Comparison of ENCODE assay signal across 10 cellular contexts in genomic region chr9:70409800-70410199, GRCh38. TPM values are rescaled to one million over a fixed set of nuclear protein-coding genes. Genes with fewer than 3 reads are reported as not detected.
DNase-seq lines count a peak whose midpoint lies in the region; ATAC-seq and TF ChIP-seq lines count a peak whose summit lies in the region.
"Had no signal": no experiment of that assay in that cellular context is flagged by ENCODE, and none has a peak within 500 bp of the region (broad histone marks: within the 10 kb centered on the region; RNA-seq: fewer than 3 reads in every experiment).

No MANE protein-coding gene starts in this region.

- no peak for TF ChIP-seq CTCF in AG10803 (conservative IDR thresholded peaks at IDR 0.05; ENCODE audit: low read length)
- no peak for TF ChIP-seq CTCF in RWPE2 (IDR thresholded peaks at IDR 0.05; ENCODE audit: poor library complexity, severe bottlenecking)
- TF ChIP-seq CTCF in dorsolateral prefrontal cortex (IDR thresholded peaks at IDR 0.05 in 54 of 56, conservative IDR thresholded peaks at IDR 0.05 in 2 of 56; ENCODE audit: low read depth in 1 of 56, partially characterized antibody in 56 of 56): no peak
- no peak for TF ChIP-seq CTCF in osteocyte (IDR thresholded peaks at IDR 0.05)

- peak overlapping the region; percentile 99 for H3K4me3 ChIP-seq in AG10803 (ENCODE audit: low read length)
- no peak overlapping the region for H3K4me3 ChIP-seq in RWPE2 (ENCODE audit: severe bottlenecking)
- peak overlapping the region; percentile 62 to 99 (median 93) for H3K4me3 ChIP-seq in dorsolateral prefrontal cortex

- H3K36me3 ChIP-seq in RWPE2 (ENCODE audit: low read depth): peaks cover 19% of the 10 kb centered on the region

- H3K27ac Mint-ChIP-seq in osteocyte (ENCODE audit: unreplicated experiment): peak overlapping the region; percentile 99
- H3K27ac Mint-ChIP-seq: mesothelial cell of epicardium had no signal

- H3K9me3 ChIP-seq in RWPE2 (ENCODE audit: severe bottlenecking): no peaks in the 10 kb centered on the region

- H3K27me3 Mint-ChIP-seq in osteocyte (ENCODE audit: unreplicated experiment): no peaks in the 10 kb centered on the region

- peak overlapping the region; percentile 98 for H3K4me3 Mint-ChIP-seq in osteocyte (ENCODE audit: unreplicated experiment)
- H3K4me3 Mint-ChIP-seq: mesothelial cell of epicardium had no signal

- no peaks in the 10 kb centered on the region for H3K9me3 Mint-ChIP-seq in osteocyte (ENCODE audit: unreplicated experiment)
- H3K9me3 Mint-ChIP-seq: mesothelial cell of epicardium had no signal

- H3K27ac ChIP-seq in RWPE2 (ENCODE audit: poor library complexity, severe bottlenecking): peak overlapping the region; percentile 88
- H3K27ac ChIP-seq in dorsolateral prefrontal cortex: peak overlapping the region in 52 of 59 donors; percentile 0 to 100 (median 99)

- H3K4me1 ChIP-seq in RWPE2 (ENCODE audit: insufficient read depth, poor library complexity, severe bottlenecking): peaks cover 22% of the 10 kb centered on the region

- H3K36me3 Mint-ChIP-seq in osteocyte (ENCODE audit: unreplicated experiment): peaks cover 24% of the 10 kb centered on the region
- H3K36me3 Mint-ChIP-seq: mesothelial cell of epicardium had no signal

- intact Hi-C loops in dorsolateral prefrontal cortex (cut with DNase I): loop anchor here (5.0 to 10.0 kb wide), 4 partner anchors 52 to 155 kb away; partner anchors contain the start of gene SMC5 (in 1 of the 2)

- ATAC-seq in RWPE2 (ENCODE audit: low read depth): no peak
- no peak for ATAC-seq in GM18858 (IDR thresholded peaks at IDR 0.05; ENCODE audit: unreplicated experiment)
- ATAC-seq in HG02973 (IDR thresholded peaks at IDR 0.05; ENCODE audit: unreplicated experiment): no peak
- ATAC-seq in GM21526 (IDR thresholded peaks at IDR 0.05; ENCODE audit: low FRiP score, unreplicated experiment): no peak
- no peak for ATAC-seq in HG02938 (IDR thresholded peaks at IDR 0.05; ENCODE audit: unreplicated experiment)

- peaks cover 61% of the 10 kb centered on the region for H3K4me1 Mint-ChIP-seq in osteocyte (ENCODE audit: unreplicated experiment)

- DNase-seq in AG10803 (ENCODE audit: low read depth) (no peak), RWPE2 (ENCODE audit: low spot score) (no peak), dorsolateral prefrontal cortex (no peak), osteocyte (ENCODE audit: extremely low spot score, unreplicated experiment) (no peak)
- DNase-seq: NCI-H2107 had no signal

- H3K27me3 ChIP-seq in RWPE2 (ENCODE audit: insufficient read depth, poor library complexity, severe bottlenecking): no peaks in the 10 kb centered on the region
- H3K27me3 ChIP-seq in dorsolateral prefrontal cortex: no peaks in the 10 kb centered on the region

RNA-seq across cellular contexts. Expression of gene KLF9, which starts 4.7 kb away (rescaled TPM):
- total RNA-seq in dorsolateral prefrontal cortex (10 to 100 TPM; 38.3 to 97.2 (median 59.3) TPM), osteocyte (83.4 and 85.3 TPM in 2 replicates)
